8 cellular contexts compared by ENCODE assay signal in genomic region chr2:171923206-171923605, GRCh38. TPM values are rescaled to one million over a fixed set of nuclear protein-coding genes. Genes with fewer than 3 reads are reported as not detected.
DNase-seq lines count a peak whose midpoint lies in the region; ATAC-seq and TF ChIP-seq lines count a peak whose summit lies in the region.

No MANE protein-coding gene starts in this region.

- peaks cover 22% of the 10 kb centered on the region for H3K4me1 ChIP-seq in Karpas-422 (ENCODE audit: low read length)
- H3K4me1 ChIP-seq in thymus (ENCODE audit: control insufficient read depth, insufficient read depth, low read length) = peaks cover 7% of the 10 kb centered on the region

- H4K20me1 ChIP-seq in Karpas-422 (ENCODE audit: insufficient read depth, low read depth, low read length) = no peaks in the 10 kb centered on the region

- H3K27me3 ChIP-seq in Karpas-422 (ENCODE audit: low read length) = no peaks in the 10 kb centered on the region
- no peaks in the 10 kb centered on the region for H3K27me3 ChIP-seq in kidney epithelial cell (ENCODE audit: control insufficient read depth, insufficient read depth, low read length)
- no peaks in the 10 kb centered on the region for H3K27me3 ChIP-seq in thymus (ENCODE audit: control insufficient read depth, insufficient read depth)

- H3K9me3 ChIP-seq in Karpas-422 (ENCODE audit: low read length) = no peaks in the 10 kb centered on the region
- H3K9me3 ChIP-seq in thymus (ENCODE audit: control insufficient read depth) = no peaks in the 10 kb centered on the region

- DNase-seq in EH (ENCODE audit: low read depth) (peak; percentile 86), Karpas-422 (peak; percentile 51), amniotic epithelial cell (ENCODE audit: low read depth) (peak; percentile 22), kidney epithelial cell (ENCODE audit: low read depth) (no peak), mucosa of gallbladder (ENCODE audit: low spot score) (no peak), cortex of kidney (lab: John Stamatoyannopoulos, UW) (no peak)

- peak overlapping the region; percentile 87 for H3K4me2 ChIP-seq in Karpas-422 (ENCODE audit: low read depth, low read length, poor library complexity, severe bottlenecking)

- H3K27ac ChIP-seq in Karpas-422 (ENCODE audit: low read length) (peak overlapping the region; percentile 18; the same call in 1 of the 2 replicates), thymus (ENCODE audit: low read depth) (no peak overlapping the region)

- H3K9me2 ChIP-seq in Karpas-422 (replicated peaks; ENCODE audit: insufficient read depth, low read length) = no peaks in the 10 kb centered on the region

- H3K36me3 ChIP-seq in Karpas-422 (ENCODE audit: insufficient read depth, low read length) (peaks cover 35% of the 10 kb centered on the region), kidney epithelial cell (ENCODE audit: control insufficient read depth, insufficient read depth, low read length) (no peaks in the 10 kb centered on the region), thymus (ENCODE audit: control insufficient read depth, insufficient read depth) (peaks cover 5% of the 10 kb centered on the region)

- H3K4me3 ChIP-seq in Karpas-422 (ENCODE audit: low read length) (peak overlapping the region; percentile 82), kidney epithelial cell (ENCODE audit: low read depth, low read length) (peak overlapping the region; percentile 86), thymus (ENCODE audit: low read length) (peak overlapping the region; percentile 96)

- TF ChIP-seq CTCF in kidney epithelial cell (IDR thresholded peaks at IDR 0.05; ENCODE audit: insufficient read depth, low read length, poor library complexity, severe bottlenecking) = no peak

- ATAC-seq in HG03045 (IDR thresholded peaks at IDR 0.05; ENCODE audit: unreplicated experiment) = no peak

- WGBS in thymus = 66% methylated on average over 13 of the region's 13 CpGs

- H3K9ac ChIP-seq in Karpas-422 (ENCODE audit: low read length) = peak overlapping the region; percentile 77

- H3K79me2 ChIP-seq in Karpas-422 (ENCODE audit: low read length) = peaks cover 56% of the 10 kb centered on the region

- no peak overlapping the region for H2AFZ ChIP-seq in Karpas-422 (ENCODE audit: low read length)

RNA-seq across cellular contexts. Expression of gene HAT1, which starts 0.9 kb away (rescaled TPM):
- total RNA-seq in Karpas-422 (2014; rRNA removed; shearing (Covaris generic); ENCODE audit: low replicate concordance) = 32.4 and 56.8 TPM in 2 replicates
- 26.0 and 27.1 TPM in 2 replicates for total RNA-seq in kidney epithelial cell
- 53.2 TPM for polyA plus RNA-seq in thymus
- total RNA-seq in mucosa of gallbladder = 24.3 TPM

RNA-seq across cellular contexts. Expression of gene SLC25A12, which starts 29.2 kb away (rescaled TPM):
- 45.4 and 55.8 TPM in 2 replicates for total RNA-seq in Karpas-422 (2014; rRNA removed; shearing (Covaris generic); ENCODE audit: low replicate concordance)
- total RNA-seq in kidney epithelial cell (9.1 and 12.7 TPM in 2 replicates), mucosa of gallbladder (9.2 TPM)
- polyA plus RNA-seq in thymus = 26.9 TPM

Comparison
In these comparisons a context has a peak if more than half of its experiments do, and no peak if none do; other contexts are left out.
1. DNase-seq: peak in EH (single experiment), Karpas-422 (single experiment) and amniotic epithelial cell (single experiment); none in kidney epithelial cell (single experiment), mucosa of gallbladder (single experiment) and cortex of kidney (single experiment).
2. Peak in every context shown above with its lines, with median percentiles within 50 percentile points of each other: H3K4me3 ChIP-seq.